37 cellular contexts compared by ENCODE assay signal in genomic region chr3:72950372-72950771, GRCh38. TPM values are rescaled to one million over a fixed set of nuclear protein-coding genes. Genes with fewer than 3 reads are reported as not detected.
A peak's percentile ranks its signal among the peaks of the same experiment; 100 is the strongest.
DNase-seq lines count a peak whose midpoint lies in the region; ATAC-seq, FAIRE-seq and TF ChIP-seq lines count a peak whose summit lies in the region.
"Had no signal": no experiment of that assay in that cellular context is flagged by ENCODE, and none has a peak within 500 bp of the region (broad histone marks: within the 10 kb centered on the region; RNA-seq: fewer than 3 reads in every experiment).

No MANE protein-coding gene starts in this region.

- intact Hi-C loops in HepG2 (cut with micrococcal nuclease; ENCODE audit: unreplicated experiment), result loop anchor here (5.0 kb wide), 1 partner anchor 47 kb away; the partner anchor contains the start of gene PPP4R2
- intact Hi-C loops in right lobe of liver (cut with DNase I), result no loop called here
- intact Hi-C loops in CD14-positive monocyte (cut with micrococcal nuclease), result no loop called here

- H3K4me3 ChIP-seq in HepG2 (replicated peaks in 1 of 3; ENCODE audit: insufficient read depth in 1 of 3, low read depth in 2 of 3, low read length in 3 of 3) (no peak overlapping the region; a peak in 1 of 6 replicates), right lobe of liver (no peak overlapping the region)
- H3K4me3 ChIP-seq: gastrocnemius medialis, hepatocyte, MG63, ovary, PC-9, skin epidermis, testis, uterus had no signal

- no peaks in the 10 kb centered on the region for H3K27me3 ChIP-seq in HepG2 (ENCODE audit: control insufficient read depth in 1 of 2, insufficient read depth in 2 of 2, low read length in 2 of 2)
- H3K27me3 ChIP-seq in right lobe of liver, result no peaks in the 10 kb centered on the region
- H3K27me3 ChIP-seq: gastrocnemius medialis, hepatocyte, MG63, ovary, testis, uterus had no signal

- CTCF ChIA-PET in HepG2 (lab: Yijun Ruan, JAX; ENCODE audit: low intra/inter-chr PET ratio, low total read pairs), result no interaction called here

- no peak for TF ChIP-seq RAD21 in HepG2 (CRISPR knock-in tag; IDR thresholded peaks at IDR 0.05)

- peaks cover 79% of the 10 kb centered on the region for H3K4me1 ChIP-seq in HepG2 (ENCODE audit: insufficient read depth, low read length)
- peaks cover 0 to 43% (median 7%) of the 10 kb centered on the region in 4 donors for H3K4me1 ChIP-seq in right lobe of liver
- H3K4me1 ChIP-seq: gastrocnemius medialis, uterus had no signal

- ATAC-seq in HepG2 (peak; percentile 55), right lobe of liver (no peak), HG03095 (IDR thresholded peaks at IDR 0.05; ENCODE audit: unreplicated experiment) (peak; percentile 57)
- ATAC-seq: gastrocnemius medialis had no signal

- FAIRE-seq in HepG2 (lab: Jason Lieb, UNC), result no peak
- FAIRE-seq: A204.1, D721Med, endothelial cell of umbilical vein, GM18507, TTC549 had no signal

- WGBS in HepG2 (ENCODE audit: low lambda C conversion rate), result 58% methylated on average over 8 of the region's 8 CpGs
- WGBS in right lobe of liver (ENCODE audit: insufficient coverage, low coverage, low lambda C conversion rate, missing lambda C conversion rate), result 78% methylated on average over 3 of the region's 8 CpGs

- no peaks in the 10 kb centered on the region for H4K20me1 ChIP-seq in HepG2 (ENCODE audit: insufficient read depth, low read length)

- H3K27ac Mint-ChIP-seq in CD14-positive monocyte, result no peak overlapping the region
- H3K27ac Mint-ChIP-seq: activated T-cell treated with anti-CD3 and anti-CD28 coated beads, Interleukin-2, amount 50 U/mL, for 72 hours; brain; CD4-positive, alpha-beta memory T cell; T-helper 1 cell treated with Interleukin-12 subunit alpha and Interleukin-12 subunit beta and Interleukin-4 antibody, amounts not matched to agents 30 μg/mL and 1 μg/mL, for 36 hours had no signal

- peak overlapping the region; percentile 49; the same call in 1 of the 2 replicates for H3K9ac ChIP-seq in HepG2 (ENCODE audit: insufficient read depth, low read depth, low read length)
- H3K9ac ChIP-seq: KMS-11, SK-N-SH had no signal

- no peaks in the 10 kb centered on the region for H3K79me2 ChIP-seq in HepG2 (ENCODE audit: insufficient read depth, low read length)
- H3K79me2 ChIP-seq: hepatocyte had no signal

- H3K9me3 Mint-ChIP-seq in CD14-positive monocyte, result no peaks in the 10 kb centered on the region
- H3K9me3 Mint-ChIP-seq: activated T-cell treated with anti-CD3 and anti-CD28 coated beads, Interleukin-2, amount 50 U/mL, for 72 hours; brain; neural crest cell; T-helper 1 cell treated with Interleukin-12 subunit alpha and Interleukin-12 subunit beta and Interleukin-4 antibody, amounts not matched to agents 30 μg/mL and 1 μg/mL, for 36 hours had no signal

- H3K27me3 Mint-ChIP-seq in CD14-positive monocyte (ENCODE audit: low read depth in 3 of 3), result peaks cover 0 to 2% (median 2%) of the 10 kb centered on the region in 3 donors
- H3K27me3 Mint-ChIP-seq: brain had no signal

- in situ Hi-C loops in HepG2 (cut with HindIII; ENCODE audit: extremely low pct_ligation_motif_present, low pct_unique_long_range_greater_than_20kb), result no loop called here

- TF ChIP-seq CTCF in HepG2 (CRISPR knock-in tag; IDR thresholded peaks at IDR 0.05), result no peak
- TF ChIP-seq CTCF in right lobe of liver (IDR thresholded peaks at IDR 0.05), result no peak
- TF ChIP-seq CTCF in CD14-positive monocyte (IDR thresholded peaks at IDR 0.05), result no peak

- peak overlapping the region; percentile 67 for H3K4me2 ChIP-seq in HepG2 (ENCODE audit: low read depth, low read length)
- H3K4me2 ChIP-seq: hepatocyte, KMS-11, PC-9, SK-N-SH had no signal

- TF ChIP-seq EP300 in HepG2 (IDR thresholded peaks at IDR 0.05; ENCODE audit: low read depth in 2 of 2, low read length in 2 of 2) (peak in 1 of 2 experiments; percentile 34; a peak in 1 of 4 replicates), HepG2 (CRISPR knock-in tag; IDR thresholded peaks at IDR 0.05; ENCODE audit: borderline replicate concordance) (no peak)

- DNase-seq in HepG2 (ENCODE audit: low spot score), result peak; percentile 33
- DNase-seq in right lobe of liver, result no peak
- no peak for DNase-seq in germinal center (ENCODE audit: low spot score)
- no peak for DNase-seq in CD14-positive monocyte (ENCODE audit: low spot score)
- no peak for DNase-seq in effector CD8-positive, alpha-beta T cell (lab: John Stamatoyannopoulos, UW)
- no peak for DNase-seq in middle frontal gyrus (ENCODE audit: extremely low spot score, low spot score)
- DNase-seq: activated CD4-positive, alpha-beta T cell treated with anti-CD3 and anti-CD28 coated beads, Interleukin-2, amount 50 U/mL, for 1 hour; activated CD4-positive, CD25-positive, alpha-beta regulatory T cell; activated naive CD4-positive, alpha-beta T cell; activated T-cell treated with anti-CD3 and anti-CD28 coated beads, Interleukin-2, amount 50 U/mL, for 72 hours; CD4-positive, alpha-beta memory T cell; cerebellar nuclear complex; DND-41; gastrocnemius medialis; mesenchymal stem cell; MG63; NCI-H2029; ovary; PC-9; retina; SK-N-SH; testis; uterus had no signal

- POLR2A ChIA-PET in HepG2 (lab: Yijun Ruan, JAX), result interaction anchor here (1.1 kb wide), 1 partner anchor 47 kb away, joined by 4 read pairs; the partner anchor contains the start of gene PPP4R2

- no peaks in the 10 kb centered on the region for H3K36me3 Mint-ChIP-seq in CD14-positive monocyte
- H3K36me3 Mint-ChIP-seq: CD4-positive, alpha-beta memory T cell had no signal

- H3K4me1 Mint-ChIP-seq in CD14-positive monocyte, result peaks cover 2% of the 10 kb centered on the region

- peak overlapping the region; percentile 82 for H3K27ac ChIP-seq in HepG2 (ENCODE audit: extremely low read length, insufficient read depth, low read length)
- H3K27ac ChIP-seq in right lobe of liver, result peak overlapping the region in 1 of 3 donors; percentile 62
- peak overlapping the region; percentile 84 for H3K27ac ChIP-seq in cingulate gyrus (ENCODE audit: low read depth, low read length)
- H3K27ac ChIP-seq: gastrocnemius medialis, hepatocyte, HL-60, KMS-11, ovary, PC-9, skin epidermis, testis, uterus had no signal

- no TSS peak for BruUV-seq in HepG2 (replicated peaks; lab: Mats Ljungman, UMichigan)

- TF ChIP-seq POLR2A in HepG2 (IDR thresholded peaks at IDR 0.05; ENCODE audit: insufficient read depth in 1 of 2, low read depth in 2 of 2, low read length in 2 of 2) (no peak), right lobe of liver (IDR thresholded peaks at IDR 0.05) (no peak)

- H3K36me3 ChIP-seq in HepG2 (replicated peaks in 1 of 2; ENCODE audit: control insufficient read depth in 1 of 2, insufficient read depth in 2 of 2, low read length in 2 of 2) (no peaks in the 10 kb centered on the region), right lobe of liver (no peaks in the 10 kb centered on the region)
- H3K36me3 ChIP-seq: gastrocnemius medialis, MG63, ovary, uterus had no signal

- no peak overlapping the region for H2AFZ ChIP-seq in HepG2 (ENCODE audit: low read length)
- H2AFZ ChIP-seq: hepatocyte, PC-9 had no signal

- H3K4me3 Mint-ChIP-seq in CD14-positive monocyte, result no peak overlapping the region
- H3K4me3 Mint-ChIP-seq: brain; CD4-positive, alpha-beta memory T cell; neural crest cell; T-helper 1 cell treated with Interleukin-12 subunit alpha and Interleukin-12 subunit beta and Interleukin-4 antibody, amounts not matched to agents 30 μg/mL and 1 μg/mL, for 36 hours had no signal

- H3K9me3 ChIP-seq in HepG2 (ENCODE audit: low read length) (no peaks in the 10 kb centered on the region), right lobe of liver (no peaks in the 10 kb centered on the region)
- H3K9me3 ChIP-seq: gastrocnemius medialis, MG63, ovary, SK-N-SH, testis, uterus had no signal

TF ChIP-seq in HepG2, 621 proteins besides CTCF, POLR2A, EP300 and RAD21 (continues in another document):
- TF ChIP-seq ZMYM4 (CRISPR knock-in tag; IDR thresholded peaks at IDR 0.05), result peak; percentile 26; the same call in 1 of the 2 replicates
- no peak for TF ChIP-seq POLR2AphosphoS2 (IDR thresholded peaks at IDR 0.05; ENCODE audit: low read depth, low read length)
- no peak for TF ChIP-seq ETS1 (CRISPR knock-in tag; IDR thresholded peaks at IDR 0.05)

RNA-seq across cellular contexts. Expression of gene PPP4R2, which starts 46.2 kb away (rescaled TPM):
- total RNA-seq in HepG2 (2016; rRNA removed; fragmentation: Illumina TruSeq; extraction: Trizol), result 161 and 236 TPM in 2 replicates
- 18.1 and 21.7 TPM in 2 replicates for total RNA-seq in HepG2 (2016; cell fraction: cytosol; rRNA removed; fragmentation: Illumina TruSeq; extraction: Trizol; ENCODE audit: low read depth)
- 150 and 234 TPM in 2 replicates for total RNA-seq in HepG2 (2016; cell fraction: insoluble cytoplasmic fraction; rRNA removed; fragmentation: Illumina TruSeq; extraction: Trizol)
- 72.3 and 89.6 TPM in 2 replicates for total RNA-seq in HepG2 (2016; cell fraction: membrane; rRNA removed; fragmentation: Illumina TruSeq; extraction: Trizol)
- 79.4 and 87.0 TPM in 2 replicates for total RNA-seq in HepG2 (2016; cell fraction: nucleus; rRNA removed; fragmentation: Illumina TruSeq; extraction: Trizol)
- polyA plus RNA-seq in HepG2 (2011; rRNA removed), result 15.7 and 22.3 TPM in 2 replicates
- 6.1 and 10.5 TPM in 2 replicates for polyA plus RNA-seq in HepG2 (2011; cell fraction: cytosol; rRNA removed)
- polyA plus RNA-seq in HepG2 (2011; cell fraction: nucleus; rRNA removed), result 8.1 and 12.7 TPM in 2 replicates
- 28.4 and 56.3 TPM in 2 replicates for polyA plus RNA-seq in HepG2 (2012)
- 6.1 and 6.8 TPM in 2 replicates for polyA plus RNA-seq in HepG2 (2016; cell fraction: cytosol; fragmentation: Illumina TruSeq; extraction: Trizol; ENCODE audit: low read depth)
- 118 and 119 TPM in 2 replicates for polyA plus RNA-seq in HepG2 (2016; cell fraction: insoluble cytoplasmic fraction; fragmentation: Illumina TruSeq; extraction: Trizol; ENCODE audit: low read depth)
- polyA plus RNA-seq in HepG2 (2016; cell fraction: membrane; fragmentation: Illumina TruSeq; extraction: Trizol; ENCODE audit: low read depth), result 23.0 and 29.4 TPM in 2 replicates
- 77.6 and 79.2 TPM in 2 replicates for polyA plus RNA-seq in HepG2 (2016; cell fraction: nucleus; fragmentation: Illumina TruSeq; extraction: Trizol; ENCODE audit: insufficient read depth, low read depth)
- polyA minus RNA-seq in HepG2 (2011; rRNA and poly(A)+ RNA removed; ENCODE audit: low replicate concordance), result 2.8 and 5.1 TPM in 2 replicates
- 32.5 and 44.9 TPM in 2 replicates for polyA minus RNA-seq in HepG2 (2011; cell fraction: cytosol; rRNA and poly(A)+ RNA removed)
- 52.5 and 52.7 TPM in 2 replicates for polyA minus RNA-seq in HepG2 (2011; cell fraction: nucleus; rRNA and poly(A)+ RNA removed)
- 10 to 100 TPM; 23.7 to 56.1 (median 42.3) TPM for total RNA-seq in right lobe of liver
- polyA plus RNA-seq in CD14-positive monocyte, result 10 to 100 TPM; 18.7 to 25.4 TPM

Comparison
In these comparisons a context has a peak if more than half of its experiments do, and no peak if none do; other contexts are left out.
1. ATAC-seq: peak in HepG2 (single experiment) and HG03095 (single experiment); none in right lobe of liver (0 of 4).